In genomic region chr17:44688675-44689491, GRCh38 we compare ENCODE assay signal across 1 cellular context.
TF ChIP-seq lines count a peak whose summit lies in the region.

No MANE protein-coding gene starts in this region.

TF ChIP-seq in WTC11, 78 proteins besides CTCF, POLR2A, EP300 and RAD21 (continued from another document):
- TF ChIP-seq ZSCAN18 (CRISPR knock-in tag; IDR thresholded peaks at IDR 0.05) (no peak), PREB (CRISPR knock-in tag; IDR thresholded peaks at IDR 0.05; ENCODE audit: borderline replicate concordance) (no peak), ETV6 (CRISPR knock-in tag; IDR thresholded peaks at IDR 0.05) (no peak), NFATC4 (CRISPR knock-in tag; IDR thresholded peaks at IDR 0.05) (no peak)
